ENCODE assay signal across 15 cellular contexts in the genomic region with DNA sequence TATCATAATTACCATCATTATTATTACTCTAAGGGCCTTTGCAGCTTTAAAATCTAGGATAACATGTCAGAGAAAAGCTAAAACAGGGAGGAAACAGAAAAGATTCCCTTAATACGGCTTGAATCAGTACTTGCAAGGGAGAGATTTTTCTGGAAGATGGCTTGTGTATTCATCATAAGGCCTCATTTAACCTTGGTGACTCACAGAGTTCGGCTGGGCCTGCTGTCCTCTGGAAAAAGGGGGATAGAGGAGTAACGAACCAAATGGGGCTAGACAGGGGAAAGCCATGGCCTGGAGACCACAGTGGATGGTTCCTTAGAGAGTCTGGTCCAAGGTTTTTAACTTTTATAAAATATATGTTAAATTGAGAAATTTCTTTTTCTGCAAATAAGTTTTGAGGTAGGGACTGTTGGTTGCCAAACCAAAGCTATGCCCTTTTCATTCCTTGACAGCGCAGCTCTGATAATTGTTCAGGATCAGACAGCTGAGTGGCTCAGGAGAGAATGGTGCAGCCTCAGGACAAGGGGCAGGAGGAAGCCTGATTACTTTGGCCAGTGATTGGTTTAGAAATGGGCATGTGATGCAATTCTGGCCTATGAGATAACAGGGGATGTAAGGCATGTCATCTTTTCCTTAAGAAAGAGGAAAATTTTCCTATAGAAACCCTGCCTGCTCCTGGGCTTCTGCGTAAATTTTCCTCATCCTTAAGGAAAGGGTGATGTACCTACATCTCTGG. TPM values are rescaled to one million over a fixed set of nuclear protein-coding genes. Genes with fewer than 3 reads are reported as not detected.
DNase-seq lines count a peak whose midpoint lies in the region; ATAC-seq and TF ChIP-seq lines count a peak whose summit lies in the region.
"Had no signal": no experiment of that assay in that cellular context is flagged by ENCODE, and none has a peak within 500 bp of the region (broad histone marks: within the 10 kb centered on the region; RNA-seq: fewer than 3 reads in every experiment).

No MANE protein-coding gene starts in this region.

- intact Hi-C loops in ascending aorta (cut with DNase I) (no loop called here), gastrocnemius medialis (cut with DNase I; ENCODE audit: low total_unique reads) (no loop called here)

- H3K9me3 ChIP-seq in ascending aorta (peaks cover 0 to 4% of the 10 kb centered on the region in 2 donors), gastroesophageal sphincter (no peaks in the 10 kb centered on the region), gastrocnemius medialis (peaks cover 0 to 5% (median 0%) of the 10 kb centered on the region in 3 donors)
- H3K9me3 ChIP-seq: lower lobe of right lung, MG63 had no signal

- no peaks in the 10 kb centered on the region for H3K9me3 Mint-ChIP-seq in activated naive CD4-positive, alpha-beta T cell treated with anti-CD3 and anti-CD28 coated beads, Interleukin-2, amount 10 ng/mL, durations not matched to agents 7 days and 5 days
- H3K9me3 Mint-ChIP-seq in nephron progenitor cell, result peaks cover 15% of the 10 kb centered on the region

- no peaks in the 10 kb centered on the region for H3K27me3 Mint-ChIP-seq in activated naive CD4-positive, alpha-beta T cell treated with anti-CD3 and anti-CD28 coated beads, Interleukin-2, amount 10 ng/mL, durations not matched to agents 7 days and 5 days
- H3K27me3 Mint-ChIP-seq in nephron progenitor cell (ENCODE audit: low read depth, poor library complexity), result peaks cover 4% of the 10 kb centered on the region

- H3K36me3 ChIP-seq in ascending aorta (no peaks in the 10 kb centered on the region), gastroesophageal sphincter (no peaks in the 10 kb centered on the region), gastrocnemius medialis (no peaks in the 10 kb centered on the region)
- H3K36me3 ChIP-seq: lower lobe of right lung, MG63 had no signal

- TF ChIP-seq POLR2A in gastroesophageal sphincter (IDR thresholded peaks at IDR 0.05) (no peak), gastrocnemius medialis (IDR thresholded peaks at IDR 0.05) (no peak)

- peak overlapping the region; percentile 60 to 75 for H3K27ac ChIP-seq in ascending aorta
- peak overlapping the region; percentile 6 to 68 (median 58) for H3K27ac ChIP-seq in gastroesophageal sphincter
- H3K27ac ChIP-seq in gastrocnemius medialis, result peak overlapping the region; percentile 8 to 34 (median 31)
- H3K27ac ChIP-seq: lower lobe of right lung had no signal

- DNase-seq in GM03348 (ENCODE audit: low spot score), result peak; percentile 55
- DNase-seq in ascending aorta (ENCODE audit: low spot score in 2 of 2), result no peak
- DNase-seq in gastrocnemius medialis, result no peak
- no peak for DNase-seq in activated naive CD4-positive, alpha-beta T cell treated with anti-CD3 and anti-CD28 coated beads, Interleukin-2, amount 10 ng/mL, durations not matched to agents 7 days and 5 days
- DNase-seq in nephron progenitor cell, result no peak
- DNase-seq in stimulated activated naive CD4-positive, alpha-beta T cell (lab: John Stamatoyannopoulos, UW), result no peak
- no peak for DNase-seq in HuH-7 (ENCODE audit: low spot score)
- DNase-seq: activated CD4-positive, CD25-positive, alpha-beta regulatory T cell; DMS79; effector memory CD4-positive, alpha-beta T cell; lower lobe of right lung; MG63; NCI-H2081 treated with DMSO at 0.1 percent for 48 hours; stimulated activated CD4-positive, alpha-beta T cell treated with anti-CD3 and anti-CD28 coated beads, Interleukin-2, amount 100 ng/mL, for 48 hours had no signal

- ATAC-seq in gastroesophageal sphincter (peak; percentile 44), gastrocnemius medialis (no peak)
- ATAC-seq: lower lobe of right lung had no signal

- no peaks in the 10 kb centered on the region for H3K4me1 Mint-ChIP-seq in activated naive CD4-positive, alpha-beta T cell treated with anti-CD3 and anti-CD28 coated beads, Interleukin-2, amount 10 ng/mL, durations not matched to agents 7 days and 5 days
- H3K4me1 Mint-ChIP-seq in nephron progenitor cell, result peaks cover 17% of the 10 kb centered on the region

- TF ChIP-seq EP300 in gastroesophageal sphincter (IDR thresholded peaks at IDR 0.05), result no peak

- no peak overlapping the region for H3K4me3 Mint-ChIP-seq in activated naive CD4-positive, alpha-beta T cell treated with anti-CD3 and anti-CD28 coated beads, Interleukin-2, amount 10 ng/mL, durations not matched to agents 7 days and 5 days
- H3K4me3 Mint-ChIP-seq in nephron progenitor cell, result no peak overlapping the region

- H3K27ac Mint-ChIP-seq in activated naive CD4-positive, alpha-beta T cell treated with anti-CD3 and anti-CD28 coated beads, Interleukin-2, amount 10 ng/mL, durations not matched to agents 7 days and 5 days, result no peak overlapping the region
- H3K27ac Mint-ChIP-seq in nephron progenitor cell, result no peak overlapping the region

- in situ Hi-C loops in gastrocnemius medialis (cut with MboI; ENCODE audit: low sequenced_read_pairs in 4 of 4), result no loop called here

- TF ChIP-seq CTCF in ascending aorta (IDR thresholded peaks at IDR 0.05) (no peak), gastroesophageal sphincter (IDR thresholded peaks at IDR 0.05) (no peak), gastrocnemius medialis (IDR thresholded peaks at IDR 0.05 in 4 of 5, conservative IDR thresholded peaks at IDR 0.05 in 1 of 5) (no peak), nephron progenitor cell (IDR thresholded peaks at IDR 0.05) (no peak)

- WGBS in gastroesophageal sphincter (ENCODE audit: low coverage in 1 of 2), 2 donors, result 15 to 47% methylated on average over 4 to 5 of the region's 5 CpGs

- CTCF ChIA-PET in activated naive CD4-positive, alpha-beta T cell treated with anti-CD3 and anti-CD28 coated beads, Interleukin-2, amount 10 ng/mL, durations not matched to agents 7 days and 5 days (lab: Charles Lee), result no interaction called here

- no peak overlapping the region for H3K4me3 ChIP-seq in ascending aorta
- H3K4me3 ChIP-seq in gastroesophageal sphincter, result no peak overlapping the region
- no peak overlapping the region for H3K4me3 ChIP-seq in gastrocnemius medialis
- H3K4me3 ChIP-seq: lower lobe of right lung, MG63 had no signal

- no peaks in the 10 kb centered on the region for H3K27me3 ChIP-seq in ascending aorta
- H3K27me3 ChIP-seq in gastroesophageal sphincter, result no peaks in the 10 kb centered on the region
- H3K27me3 ChIP-seq in gastrocnemius medialis, result no peaks in the 10 kb centered on the region
- H3K27me3 ChIP-seq: MG63 had no signal

- H3K36me3 Mint-ChIP-seq in activated naive CD4-positive, alpha-beta T cell treated with anti-CD3 and anti-CD28 coated beads, Interleukin-2, amount 10 ng/mL, durations not matched to agents 7 days and 5 days, result no peaks in the 10 kb centered on the region
- H3K36me3 Mint-ChIP-seq in nephron progenitor cell (ENCODE audit: low read depth), result no peaks in the 10 kb centered on the region

- H3K4me1 ChIP-seq in ascending aorta, result peaks cover 0 to 11% of the 10 kb centered on the region in 2 donors
- H3K4me1 ChIP-seq in gastroesophageal sphincter, result peaks cover 0 to 21% (median 0%) of the 10 kb centered on the region in 3 donors
- no peaks in the 10 kb centered on the region for H3K4me1 ChIP-seq in gastrocnemius medialis
- H3K4me1 ChIP-seq: lower lobe of right lung had no signal

RNA-seq across cellular contexts. Expression of a gene that starts 25.6 kb away (rescaled TPM):
- total RNA-seq in ascending aorta (3,012 TPM), gastroesophageal sphincter (1,000 to 10,000 TPM; 2,362 to 3,466 (median 3,146) TPM), gastrocnemius medialis (100 to 1,000 TPM; 487 to 785 (median 662) TPM)

RNA-seq across cellular contexts. Expression of a gene that starts 40.7 kb away (rescaled TPM):
- 18.2 TPM for total RNA-seq in ascending aorta
- 10 to 100 TPM; 29.7 to 40.2 (median 31.4) TPM for total RNA-seq in gastroesophageal sphincter
- 10 to 100 TPM; 18.7 to 26.8 (median 19.5) TPM for total RNA-seq in gastrocnemius medialis
